8 cellular contexts compared by ENCODE assay signal in the genomic region with DNA sequence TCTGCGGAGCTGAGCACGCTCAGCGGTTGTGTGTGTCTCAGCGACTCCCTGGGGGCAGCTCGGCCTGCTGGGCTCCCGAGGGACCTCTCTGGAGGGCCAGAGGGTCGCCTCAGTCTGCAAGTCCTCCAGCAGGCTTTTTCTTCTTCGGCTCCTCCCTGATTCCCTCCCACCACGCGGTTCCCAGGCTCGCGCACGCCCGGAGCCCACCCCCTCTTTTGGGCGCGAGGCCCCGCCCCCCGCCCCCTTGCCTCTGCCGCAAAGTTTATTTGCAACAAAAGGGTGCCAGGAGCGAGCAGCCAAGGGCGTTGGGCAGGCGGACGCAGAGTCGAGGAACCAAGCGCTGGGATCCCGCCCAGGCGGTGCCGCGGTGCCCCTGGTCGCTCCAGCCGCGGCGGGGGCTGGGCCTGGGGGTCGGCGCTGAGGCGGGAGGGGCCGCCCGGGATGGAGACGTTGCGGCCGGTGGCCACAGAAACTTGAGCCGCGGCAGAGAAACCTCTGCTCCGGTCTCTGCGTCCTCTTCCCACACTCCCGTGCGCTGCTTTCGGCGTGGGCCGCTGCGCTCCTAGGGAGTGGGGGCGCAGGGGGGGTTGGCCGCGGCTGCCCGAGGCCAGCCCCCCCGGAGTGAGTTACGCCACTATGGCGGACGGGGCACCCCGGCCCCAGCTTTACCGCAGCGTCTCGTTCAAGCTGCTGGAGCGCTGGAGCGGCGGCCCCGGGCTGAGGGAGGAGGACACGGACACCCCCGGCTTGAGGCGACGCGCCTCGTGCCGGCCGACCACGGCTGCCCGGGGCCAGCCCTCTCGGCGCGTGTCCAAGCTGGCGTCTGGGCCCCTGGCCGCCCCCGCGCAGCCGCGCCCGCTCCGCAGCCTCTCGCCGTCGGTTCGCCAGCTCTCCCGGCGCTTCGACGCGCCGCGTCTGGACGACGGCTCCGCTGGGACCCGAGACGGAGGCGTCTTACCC. TPM values are rescaled to one million over a fixed set of nuclear protein-coding genes. Genes with fewer than 3 reads are reported as not detected.
DNase-seq lines count a peak whose midpoint lies in the region; ATAC-seq, FAIRE-seq and TF ChIP-seq lines count a peak whose summit lies in the region.

ARHGEF17 (plus strand) TSS at position 274 of the 960 bp plus-strand sequence; CDS start at position 637, 363 bp downstream.

- H3K9me2 ChIP-seq in Loucy (replicated peaks; ENCODE audit: low read depth, low read length) = no peaks in the 10 kb centered on the region

- H3K9ac ChIP-seq in Loucy (ENCODE audit: low read depth, low read length, poor library complexity, severe bottlenecking) (peak within 1 kb of the TSS; percentile 80), iPS-18a (ENCODE audit: low read length) (peak within 1 kb of the TSS; percentile 56)

- H3K4me1 ChIP-seq in Loucy (ENCODE audit: insufficient read depth, low read length, poor library complexity, severe bottlenecking) (peaks cover 29% of the 10 kb centered on the region), iPS-18a (ENCODE audit: control insufficient read depth, low read depth, low read length) (peaks cover 16% of the 10 kb centered on the region), gastrocnemius medialis (peaks cover 4 to 18% of the 10 kb centered on the region in 2 donors)

- TF ChIP-seq CTCF in Loucy (conservative IDR thresholded peaks at IDR 0.05; ENCODE audit: low read length) (no peak), bronchial epithelial cell (IDR thresholded peaks at IDR 0.05; ENCODE audit: insufficient read depth, low read length, severe bottlenecking) (no peak), gastrocnemius medialis (IDR thresholded peaks at IDR 0.05 in 4 of 5, conservative IDR thresholded peaks at IDR 0.05 in 1 of 5) (no peak)

- FAIRE-seq in H54 (lab: Jason Lieb, UNC) (no peak), bronchial epithelial cell (lab: Jason Lieb, UNC) (no peak)

- intact Hi-C loops in gastrocnemius medialis (cut with DNase I; ENCODE audit: low total_unique reads) = loop anchor here (2.0 kb wide), 1 partner anchor 291 kb away; the partner anchor contains the start of gene FAM168A

- H4K20me1 ChIP-seq in Loucy (ENCODE audit: insufficient read depth, low read length, poor library complexity, severe bottlenecking) = no peaks in the 10 kb centered on the region

- DNase-seq in GF-D8 (lab: John Stamatoyannopoulos, UW) (peak; percentile 74), H54 (ENCODE audit: insufficient read length, low spot score) (no peak), T follicular helper cell (ENCODE audit: low read depth) (peak; percentile 7), bronchial epithelial cell (ENCODE audit: low read depth) (peak; percentile 50), gastrocnemius medialis (peak in 1 of 2 donors; percentile 27), superior temporal gyrus (ENCODE audit: extremely low spot score) (no peak)

- H3K36me3 ChIP-seq in Loucy (ENCODE audit: insufficient read depth, low read length) = no peaks in the 10 kb centered on the region
- no peaks in the 10 kb centered on the region for H3K36me3 ChIP-seq in bronchial epithelial cell (ENCODE audit: control insufficient read depth, insufficient read depth, low read length)
- H3K36me3 ChIP-seq in iPS-18a (ENCODE audit: control insufficient read depth, low read depth, low read length) = no peaks in the 10 kb centered on the region
- H3K36me3 ChIP-seq in gastrocnemius medialis = no peaks in the 10 kb centered on the region

- 0 out of 2 replicates have a peak, but pooled peaks cover 4% of the 10 kb centered on the region for H3F3A ChIP-seq in Loucy (ENCODE audit: low read depth)

- H3K9me3 ChIP-seq in Loucy (ENCODE audit: insufficient read depth, low read depth, low read length) = no peaks in the 10 kb centered on the region
- H3K9me3 ChIP-seq in iPS-18a (ENCODE audit: control insufficient read depth, low read depth, low read length) = no peaks in the 10 kb centered on the region
- no peaks in the 10 kb centered on the region for H3K9me3 ChIP-seq in gastrocnemius medialis

- H3K4me2 ChIP-seq in Loucy (ENCODE audit: low read depth, low read length, poor library complexity, severe bottlenecking) = peak within 1 kb of the TSS; percentile 85

- H3K4me3 ChIP-seq in Loucy (ENCODE audit: low read length, poor library complexity, severe bottlenecking) (peak within 1 kb of the TSS; percentile 84), bronchial epithelial cell (ENCODE audit: low read depth, low read length) (peak within 1 kb of the TSS; percentile 59), iPS-18a (ENCODE audit: low read length) (peak within 1 kb of the TSS; percentile 80), gastrocnemius medialis (peak within 1 kb of the TSS; percentile 65 to 90 (median 79))

- H3K79me2 ChIP-seq in Loucy (ENCODE audit: insufficient read depth, low read length) = no peaks in the 10 kb centered on the region; the same call in 1 of the 2 replicates

- ATAC-seq in gastrocnemius medialis = peak; percentile 26 to 42

- peak within 1 kb of the TSS; percentile 95 for H2AFZ ChIP-seq in Loucy (ENCODE audit: low read length)

- H3K27me3 ChIP-seq in Loucy (ENCODE audit: insufficient read depth, low read length, poor library complexity, severe bottlenecking) (no peaks in the 10 kb centered on the region), bronchial epithelial cell (ENCODE audit: control insufficient read depth, insufficient read depth, low read length) (no peaks in the 10 kb centered on the region), iPS-18a (ENCODE audit: control insufficient read depth, insufficient read depth, low read length) (peaks cover 48% of the 10 kb centered on the region), gastrocnemius medialis (peaks cover 0 to 2% (median 0%) of the 10 kb centered on the region in 3 donors)

- H3K27ac ChIP-seq in iPS-18a (ENCODE audit: low read length) (no peak within 1 kb of the TSS), gastrocnemius medialis (peak within 1 kb of the TSS; percentile 73 to 83 (median 82))

- in situ Hi-C loops in gastrocnemius medialis (cut with MboI; ENCODE audit: low sequenced_read_pairs in 4 of 4) = no loop called here

- peak; percentile 56; the same call in 1 of the 2 replicates for TF ChIP-seq POLR2A in H54 (IDR thresholded peaks at IDR 0.05; ENCODE audit: low read depth, low read length)
- peak; percentile 4 to 44 for TF ChIP-seq POLR2A in gastrocnemius medialis (IDR thresholded peaks at IDR 0.05)

RNA-seq across cellular contexts. Expression of gene ARHGEF17, which starts in this region (rescaled TPM):
- 4.5 and 5.1 TPM in 2 replicates for total RNA-seq in bronchial epithelial cell
- total RNA-seq in gastrocnemius medialis = 10 to 100 TPM in 3 of 4 donors, 1 to 10 TPM in 1; 8.9 to 16.9 (median 13.9) TPM

Comparison
In these comparisons a context has a peak if more than half of its experiments do, and no peak if none do; other contexts are left out.
1. DNase-seq: peak in GF-D8 (single experiment), T follicular helper cell (single experiment) and bronchial epithelial cell (single experiment); none in H54 (single experiment) and superior temporal gyrus (single experiment).
2. Peak in every context shown above with its lines, with median percentiles within 50 percentile points of each other: H3K4me3 ChIP-seq.